In the genomic region with DNA sequence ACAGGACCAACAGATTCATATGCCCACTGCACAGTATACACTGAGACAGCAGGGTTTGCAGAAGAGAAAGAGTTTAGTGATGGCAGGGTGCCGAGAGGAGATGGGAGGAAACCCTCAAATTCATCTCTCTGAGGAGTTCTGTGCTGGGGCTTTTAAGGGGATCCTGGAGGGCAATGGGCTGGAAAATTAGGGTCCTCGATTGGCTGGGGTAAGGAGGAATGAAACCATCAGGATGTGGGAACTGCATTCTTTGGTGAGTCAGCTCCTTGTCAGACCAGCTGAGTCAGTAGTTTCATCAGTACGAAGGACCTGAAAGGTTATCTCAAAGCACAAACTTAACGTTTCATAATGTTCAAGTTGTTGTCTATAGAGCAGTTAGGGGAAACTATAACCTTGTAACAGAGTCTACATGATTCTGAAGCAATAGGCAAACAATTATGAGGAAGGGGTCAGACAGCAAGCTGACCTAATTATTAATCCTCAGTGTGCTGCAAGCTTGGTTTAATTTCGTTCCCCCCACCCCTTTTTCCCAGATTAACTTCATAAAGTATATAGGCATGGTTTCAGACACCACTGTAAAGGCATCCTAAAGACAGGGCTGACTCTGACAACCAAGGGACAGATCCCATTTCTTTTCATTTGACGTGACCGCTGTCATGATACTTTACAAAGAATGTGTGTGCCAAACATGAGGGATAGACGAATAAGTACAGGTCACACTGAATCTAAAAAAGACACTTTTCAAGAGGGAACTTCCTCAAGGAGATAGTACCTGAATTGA, we compare ENCODE assay signal across 8 cellular contexts. TPM values are rescaled to one million over a fixed set of nuclear protein-coding genes. Genes with fewer than 3 reads are reported as not detected.
DNase-seq lines count a peak whose midpoint lies in the region; ATAC-seq and TF ChIP-seq lines count a peak whose summit lies in the region.

No MANE protein-coding gene starts in this region.

- peak overlapping the region; percentile 97 for H3K4me2 ChIP-seq in neural progenitor cell

- H3K36me3 ChIP-seq in neural progenitor cell, result no peaks in the 10 kb centered on the region

- H3K9ac ChIP-seq in neural progenitor cell, result no peak overlapping the region

- peaks cover 17% of the 10 kb centered on the region for H3K36me3 Mint-ChIP-seq in neural progenitor cell
- peaks cover 5% of the 10 kb centered on the region for H3K36me3 Mint-ChIP-seq in natural killer cell treated with Interleukin-12 subunit alpha and Interleukin-12 subunit beta and Interleukin-15 and Interleukin-18, amount 100 ng/mL, for 72 hours

- peak overlapping the region; percentile 67 for H3K27ac Mint-ChIP-seq in neural progenitor cell
- H3K27ac Mint-ChIP-seq in natural killer cell treated with Interleukin-12 subunit alpha and Interleukin-12 subunit beta and Interleukin-15 and Interleukin-18, amount 100 ng/mL, for 72 hours, result peak overlapping the region in 1 of 2 donors; percentile 66

- peak overlapping the region in 51 of 59 donors; percentile 8 to 99 (median 92) for H3K27ac ChIP-seq in dorsolateral prefrontal cortex
- H3K27ac ChIP-seq in neural progenitor cell, result no peak overlapping the region

- no peak for TF ChIP-seq POLR2A in NB4 (IDR thresholded peaks at IDR 0.05; ENCODE audit: extremely low read depth, insufficient read length)

- H3F3A ChIP-seq in neural progenitor cell (ENCODE audit: low read depth), result peaks cover 14% of the 10 kb centered on the region

- DNase-seq in GM04504 (ENCODE audit: low read depth) (peak; percentile 33), NB4 (ENCODE audit: low read depth) (peak; percentile 84), dorsolateral prefrontal cortex (no peak), neural progenitor cell (ENCODE audit: low spot score) (no peak), activated gamma-delta T cell (lab: John Stamatoyannopoulos, UW) (no peak), NCI-H1417 (lab: John Stamatoyannopoulos, UW) (no peak)
- DNase-seq in natural killer cell treated with Interleukin-12 subunit alpha and Interleukin-12 subunit beta and Interleukin-15 and Interleukin-18, amount 100 ng/mL, for 72 hours (ENCODE audit: low spot score), result no peak

- H3K9me3 Mint-ChIP-seq in neural progenitor cell, result peaks cover 4% of the 10 kb centered on the region
- H3K9me3 Mint-ChIP-seq in natural killer cell treated with Interleukin-12 subunit alpha and Interleukin-12 subunit beta and Interleukin-15 and Interleukin-18, amount 100 ng/mL, for 72 hours, result no peaks in the 10 kb centered on the region

- H3K4me1 Mint-ChIP-seq in neural progenitor cell, result peaks cover 19% of the 10 kb centered on the region
- H3K4me1 Mint-ChIP-seq in natural killer cell treated with Interleukin-12 subunit alpha and Interleukin-12 subunit beta and Interleukin-15 and Interleukin-18, amount 100 ng/mL, for 72 hours (ENCODE audit: low read depth in 2 of 2), result peaks cover 24 to 27% of the 10 kb centered on the region in 2 donors

- H3K4me3 ChIP-seq in NB4 (ENCODE audit: low read depth, low read length) (peak overlapping the region; percentile 71), dorsolateral prefrontal cortex (peak overlapping the region in 58 of 59 donors; percentile 50 to 99 (median 92)), neural progenitor cell (peak overlapping the region; percentile 89)

- no peak overlapping the region for H2AFZ ChIP-seq in neural progenitor cell (replicated peaks)

- intact Hi-C loops in dorsolateral prefrontal cortex (cut with DNase I), result loop anchor here (2.0 to 5.0 kb wide), 3 partner anchors 119 to 214 kb away; partner anchors contain the start of genes KLHL2 (in 2 of the 2) and TMEM192 (in 1 of the 2)

- H3K4me3 Mint-ChIP-seq in neural progenitor cell, result no peak overlapping the region
- no peak overlapping the region for H3K4me3 Mint-ChIP-seq in natural killer cell treated with Interleukin-12 subunit alpha and Interleukin-12 subunit beta and Interleukin-15 and Interleukin-18, amount 100 ng/mL, for 72 hours

- peaks cover 32% of the 10 kb centered on the region for H4K20me1 ChIP-seq in neural progenitor cell (ENCODE audit: low read depth)

- no peak for ATAC-seq in GM21381 (IDR thresholded peaks at IDR 0.05; ENCODE audit: unreplicated experiment)
- ATAC-seq in natural killer cell treated with Interleukin-12 subunit alpha and Interleukin-12 subunit beta and Interleukin-15 and Interleukin-18, amount 100 ng/mL, for 72 hours, result no peak

- H3K27me3 ChIP-seq in dorsolateral prefrontal cortex (no peaks in the 10 kb centered on the region), neural progenitor cell (no peaks in the 10 kb centered on the region)

- H3K79me2 ChIP-seq in neural progenitor cell (ENCODE audit: low read depth), result peaks cover 43% of the 10 kb centered on the region

- no peaks in the 10 kb centered on the region for H3K9me3 ChIP-seq in neural progenitor cell (ENCODE audit: low read depth)

- TF ChIP-seq CTCF in NB4 (IDR thresholded peaks at IDR 0.05; ENCODE audit: low read depth, low read length) (no peak), dorsolateral prefrontal cortex (IDR thresholded peaks at IDR 0.05 in 54 of 56, conservative IDR thresholded peaks at IDR 0.05 in 2 of 56; ENCODE audit: low read depth in 1 of 56, partially characterized antibody in 56 of 56) (no peak), neural progenitor cell (IDR thresholded peaks at IDR 0.05) (no peak)

- H3K4me1 ChIP-seq in neural progenitor cell, result peaks cover 13% of the 10 kb centered on the region

- no peaks in the 10 kb centered on the region for H3K27me3 Mint-ChIP-seq in neural progenitor cell (ENCODE audit: insufficient read depth, low read depth)
- no peaks in the 10 kb centered on the region for H3K27me3 Mint-ChIP-seq in natural killer cell treated with Interleukin-12 subunit alpha and Interleukin-12 subunit beta and Interleukin-15 and Interleukin-18, amount 100 ng/mL, for 72 hours

RNA-seq across cellular contexts. Expression of gene MSMO1, which starts 1.5 kb away (rescaled TPM):
- 100 to 1,000 TPM in 7 of 120 experiments, 10 to 100 TPM in 113; 33.4 to 188 (median 66.6) TPM for total RNA-seq in dorsolateral prefrontal cortex
- 190 and 298 TPM in 2 replicates for total RNA-seq in neural progenitor cell (ENCODE audit: low replicate concordance)
- 10 to 100 TPM; 59.1 to 60.2 TPM for total RNA-seq in natural killer cell treated with Interleukin-12 subunit alpha and Interleukin-12 subunit beta and Interleukin-15 and Interleukin-18, amount 100 ng/mL, for 72 hours

RNA-seq across cellular contexts. Expression of gene CPE, which starts 52.9 kb away (rescaled TPM):
- total RNA-seq in dorsolateral prefrontal cortex (1,000 to 10,000 TPM in 14 of 120 experiments, 100 to 1,000 TPM in 106; 402 to 1,527 (median 843) TPM), neural progenitor cell (ENCODE audit: low replicate concordance) (43.6 and 47.4 TPM in 2 replicates)
- not detected for total RNA-seq in natural killer cell treated with Interleukin-12 subunit alpha and Interleukin-12 subunit beta and Interleukin-15 and Interleukin-18, amount 100 ng/mL, for 72 hours

Comparison
In these comparisons a context has a peak if more than half of its experiments do, and no peak if none do; other contexts are left out.
1. DNase-seq: peak in GM04504 (single experiment) and NB4 (single experiment); none in dorsolateral prefrontal cortex (0 of 10), neural progenitor cell (single experiment), natural killer cell treated with Interleukin-12 subunit alpha and Interleukin-12 subunit beta and Interleukin-15 and Interleukin-18, amount 100 ng/mL, for 72 hours (single experiment), activated gamma-delta T cell (single experiment) and NCI-H1417 (0 of 3).
2. RNA of gene CPE, which starts 52.9 kb away (total RNA-seq): 402 to 1,527 TPM in dorsolateral prefrontal cortex and 43.6 to 47.4 TPM in neural progenitor cell; not detected in natural killer cell treated with Interleukin-12 subunit alpha and Interleukin-12 subunit beta and Interleukin-15 and Interleukin-18, amount 100 ng/mL, for 72 hours; every median in the first group is over 10 times any median in the second.
3. Peak in every context shown above with its lines, with median percentiles within 50 percentile points of each other: H3K4me3 ChIP-seq.